ENCODE assay signal across 1 cellular context in genomic region chr12:8950702-8951478, GRCh38.
TF ChIP-seq lines count a peak whose summit lies in the region.

No MANE protein-coding gene starts in this region.

TF ChIP-seq in HepG2, 621 proteins besides CTCF, POLR2A, EP300 and RAD21:
- TF ChIP-seq ZMYM3 (CRISPR knock-in tag; IDR thresholded peaks at IDR 0.05) (0 out of 2 replicates have a peak, but pooled peaks have one; percentile 33), ZNF121 (CRISPR knock-in tag; IDR thresholded peaks at IDR 0.05) (peak; percentile 91), ZMYM2 (CRISPR knock-in tag; IDR thresholded peaks at IDR 0.05) (no peak)
